ENCODE assay signal across 8 cellular contexts in genomic region chr1:28359592-28360239, GRCh38. TPM values are rescaled to one million over a fixed set of nuclear protein-coding genes. Genes with fewer than 3 reads are reported as not detected.
DNase-seq lines count a peak whose midpoint lies in the region; ATAC-seq, FAIRE-seq and TF ChIP-seq lines count a peak whose summit lies in the region.

No MANE protein-coding gene starts in this region.

- H3K4me2 ChIP-seq in DOHH2 (ENCODE audit: low read length): no peak overlapping the region

- no peaks in the 10 kb centered on the region for H3F3A ChIP-seq in DOHH2 (ENCODE audit: control insufficient read depth, insufficient read depth)

- peak; percentile 83 for TF ChIP-seq CTCF in DOHH2 (IDR thresholded peaks at IDR 0.05; ENCODE audit: low read depth, low read length, poor library complexity, severe bottlenecking)

- no peak for TF ChIP-seq POLR2A in H54 (IDR thresholded peaks at IDR 0.05; ENCODE audit: low read depth, low read length)

- H3K9me2 ChIP-seq in DOHH2 (replicated peaks; ENCODE audit: control insufficient read depth, low read length): no peaks in the 10 kb centered on the region

- peaks cover 5% of the 10 kb centered on the region; the same call in 1 of the 2 replicates for H3K4me1 ChIP-seq in DOHH2 (ENCODE audit: control insufficient read depth, low read length)

- no peaks in the 10 kb centered on the region for H3K9me3 ChIP-seq in DOHH2 (ENCODE audit: control insufficient read depth, insufficient read depth, low read length)

- DNase-seq in NCI-H1048 (lab: John Stamatoyannopoulos, UW) (peak; percentile 29), cardiac septum (ENCODE audit: low spot score) (peak; percentile 77), renal cortical epithelial cell (ENCODE audit: low read depth) (peak; percentile 59), OCI-M2 (lab: John Stamatoyannopoulos, UW; ENCODE audit: unreplicated experiment) (no peak), H54 (ENCODE audit: insufficient read length, low spot score) (no peak)
- DNase-seq in activated naive CD4-positive, alpha-beta T cell treated with Interleukin-2 at 50 U/mL for 16 hours: peak; percentile 76

- intact Hi-C loops in cardiac septum (cut with DNase I): no loop called here

- no peaks in the 10 kb centered on the region for H3K27me3 ChIP-seq in DOHH2 (ENCODE audit: control insufficient read depth, low read length)

- H3K79me2 ChIP-seq in DOHH2 (ENCODE audit: control insufficient read depth, low read length): no peaks in the 10 kb centered on the region

- no peak for FAIRE-seq in H54 (lab: Jason Lieb, UNC)

- no peaks in the 10 kb centered on the region for H3K36me3 ChIP-seq in DOHH2 (ENCODE audit: control insufficient read depth, low read length)

- ATAC-seq in SK-N-SH treated with all-trans-retinoic acid at 6 μM for 48 hours: peak; percentile 91

- H4K20me1 ChIP-seq in DOHH2 (ENCODE audit: control insufficient read depth, insufficient read depth, low read depth, low read length): no peaks in the 10 kb centered on the region

- H3K27ac ChIP-seq in DOHH2 (ENCODE audit: low read depth, low read length): no peak overlapping the region

- H3K4me3 ChIP-seq in DOHH2 (ENCODE audit: low read length): no peak overlapping the region

TF ChIP-seq in SK-N-SH treated with all-trans-retinoic acid at 6 μM for 48 hours, 23 proteins besides CTCF, POLR2A, EP300 and RAD21:
- TF ChIP-seq ZNF70 (CRISPR knock-in tag; IDR thresholded peaks at IDR 0.05): no peak
- TF ChIP-seq BACH2 (CRISPR knock-in tag; IDR thresholded peaks at IDR 0.05; ENCODE audit: borderline replicate concordance): no peak
- TF ChIP-seq PPARA (CRISPR knock-in tag; IDR thresholded peaks at IDR 0.05; ENCODE audit: borderline replicate concordance): no peak
- no peak for TF ChIP-seq POU6F1 (CRISPR knock-in tag; IDR thresholded peaks at IDR 0.05; ENCODE audit: borderline replicate concordance, low read depth)
- no peak for TF ChIP-seq CSDC2 (CRISPR knock-in tag; IDR thresholded peaks at IDR 0.05)
- TF ChIP-seq ZNF565 (CRISPR knock-in tag; conservative IDR thresholded peaks at IDR 0.05; ENCODE audit: low read depth): no peak
- TF ChIP-seq TOX (CRISPR knock-in tag; IDR thresholded peaks at IDR 0.05; ENCODE audit: borderline replicate concordance): no peak
- no peak for TF ChIP-seq ZC3H10 (CRISPR knock-in tag; IDR thresholded peaks at IDR 0.05)
- TF ChIP-seq CSRNP3 (CRISPR knock-in tag; IDR thresholded peaks at IDR 0.05): no peak
- TF ChIP-seq RARB (CRISPR knock-in tag; IDR thresholded peaks at IDR 0.05): no peak
- no peak for TF ChIP-seq ZNF8 (CRISPR knock-in tag; IDR thresholded peaks at IDR 0.05)
- TF ChIP-seq OSR1 (CRISPR knock-in tag; IDR thresholded peaks at IDR 0.05): no peak
- TF ChIP-seq CREB5 (CRISPR knock-in tag; IDR thresholded peaks at IDR 0.05; ENCODE audit: low read depth): no peak
- TF ChIP-seq ZFP30 (CRISPR knock-in tag; IDR thresholded peaks at IDR 0.05): no peak
- TF ChIP-seq ISL1 (CRISPR knock-in tag; IDR thresholded peaks at IDR 0.05): no peak
- no peak for TF ChIP-seq ESRRG (CRISPR knock-in tag; IDR thresholded peaks at IDR 0.05)
- TF ChIP-seq PATZ1 (CRISPR knock-in tag; IDR thresholded peaks at IDR 0.05; ENCODE audit: borderline replicate concordance): no peak
TF ChIP-seq in SK-N-SH treated with all-trans-retinoic acid at 6 μM for 48 hours: peak in this region for 0.

RNA-seq across cellular contexts. Expression of gene PHACTR4, which starts 9.8 kb away (rescaled TPM):
- 18.0 TPM for total RNA-seq in cardiac septum
- 9.0 and 29.0 TPM in 2 replicates for total RNA-seq in renal cortical epithelial cell

RNA-seq across cellular contexts. Expression of gene MED18, which starts 30.9 kb away (rescaled TPM):
- total RNA-seq in cardiac septum (10.3 TPM), renal cortical epithelial cell (37.5 and 38.2 TPM in 2 replicates)

Comparison
In these comparisons a context has a peak if more than half of its experiments do, and no peak if none do; other contexts are left out.
1. DNase-seq: peak in NCI-H1048 (single experiment), activated naive CD4-positive, alpha-beta T cell treated with Interleukin-2 at 50 U/mL for 16 hours (single experiment), cardiac septum (single experiment) and renal cortical epithelial cell (single experiment); none in OCI-M2 (single experiment) and H54 (single experiment).